In genomic region chr11:58629857-58630256, GRCh38 we compare ENCODE assay signal across 9 cellular contexts. TPM values are rescaled to one million over a fixed set of nuclear protein-coding genes. Genes with fewer than 3 reads are reported as not detected.
DNase-seq lines count a peak whose midpoint lies in the region; ATAC-seq, FAIRE-seq and TF ChIP-seq lines count a peak whose summit lies in the region.
"Had no signal": no experiment of that assay in that cellular context is flagged by ENCODE, and none has a peak within 500 bp of the region (broad histone marks: within the 10 kb centered on the region; RNA-seq: fewer than 3 reads in every experiment).

No MANE protein-coding gene starts in this region.

- H3K36me3 ChIP-seq in kidney (ENCODE audit: control insufficient read depth in 1 of 2, insufficient read depth in 2 of 2, low read length in 2 of 2): no peaks in the 10 kb centered on the region
- H3K36me3 ChIP-seq in prostate gland: no peaks in the 10 kb centered on the region

- peak; percentile 50 for TF ChIP-seq CTCF in CD14-positive monocyte (IDR thresholded peaks at IDR 0.05)
- TF ChIP-seq CTCF in GM12874 (IDR thresholded peaks at IDR 0.05; ENCODE audit: insufficient read depth, low read depth, low read length): peak; percentile 56
- peak; percentile 66 for TF ChIP-seq CTCF in astrocyte of the cerebellum (IDR thresholded peaks at IDR 0.05; ENCODE audit: low read depth, low read length, missing control alignments)
- TF ChIP-seq CTCF in kidney (IDR thresholded peaks at IDR 0.05; ENCODE audit: borderline replicate concordance, extremely low read depth, insufficient read depth): peak; percentile 44
- TF ChIP-seq CTCF in prostate gland (IDR thresholded peaks at IDR 0.05): peak in 2 of 4 experiments; percentile 15 to 26

- H3K4me1 Mint-ChIP-seq in CD14-positive monocyte: no peaks in the 10 kb centered on the region

- in situ Hi-C loops in astrocyte of the cerebellum (cut with HindIII; ENCODE audit: low sequenced_read_pairs): no loop called here

- DNase-seq in CD14-positive monocyte (ENCODE audit: low spot score) (no peak), NCI-H2081 treated with DMSO at 0.1 percent for 48 hours (lab: John Stamatoyannopoulos, UW) (peak; percentile 21), astrocyte of the cerebellum (ENCODE audit: low read depth) (peak; percentile 28), kidney (no peak), prostate gland (ENCODE audit: low spot score) (no peak)

- H3K4me1 ChIP-seq in kidney (ENCODE audit: control insufficient read depth in 1 of 2, insufficient read depth in 1 of 2, low read depth in 1 of 2, low read length in 2 of 2) (peaks cover 2 to 7% of the 10 kb centered on the region in 2 donors), prostate gland (replicated peaks) (no peaks in the 10 kb centered on the region)

- H3K27ac ChIP-seq in kidney (ENCODE audit: low read depth in 2 of 2, low read length in 2 of 2) (no peak overlapping the region), prostate gland (no peak overlapping the region)
- H3K27ac ChIP-seq: SJSA1 had no signal

- H3K27ac Mint-ChIP-seq in CD14-positive monocyte: peak overlapping the region in 1 of 7 donors; percentile 63

- no peaks in the 10 kb centered on the region for H3K9me3 ChIP-seq in kidney (ENCODE audit: control insufficient read depth in 1 of 2, low read length in 2 of 2)
- H3K9me3 ChIP-seq in prostate gland: no peaks in the 10 kb centered on the region
- H3K9me3 ChIP-seq: SJSA1 had no signal

- H3K27me3 ChIP-seq in prostate gland (replicated peaks; ENCODE audit: insufficient read depth): no peaks in the 10 kb centered on the region
- H3K27me3 ChIP-seq: SJSA1 had no signal

- 48% methylated on average over 2 of the region's 2 CpGs for WGBS in prostate gland

- peaks cover 12 to 18% of the 10 kb centered on the region in 2 donors for H3K36me3 Mint-ChIP-seq in CD14-positive monocyte

- H3K9me3 Mint-ChIP-seq in CD14-positive monocyte: no peaks in the 10 kb centered on the region

- intact Hi-C loops in CD14-positive monocyte (cut with micrococcal nuclease): no loop called here
- intact Hi-C loops in kidney (cut with DNase I): no loop called here
- intact Hi-C loops in prostate gland (cut with DNase I): no loop called here

- TF ChIP-seq POLR2A in prostate gland (IDR thresholded peaks at IDR 0.05): no peak

- no peak overlapping the region for H3K4me3 Mint-ChIP-seq in CD14-positive monocyte

- no peak for FAIRE-seq in kidney (lab: Jason Lieb, UNC)

- ATAC-seq in HG03039 (IDR thresholded peaks at IDR 0.05; ENCODE audit: unreplicated experiment) (no peak), HG02642 (IDR thresholded peaks at IDR 0.05; ENCODE audit: poor library complexity, unreplicated experiment) (no peak)

- no peak overlapping the region for H3K4me3 ChIP-seq in astrocyte of the cerebellum (ENCODE audit: low read depth, low read length)
- H3K4me3 ChIP-seq in kidney (ENCODE audit: low read length in 2 of 2): no peak overlapping the region
- no peak overlapping the region for H3K4me3 ChIP-seq in prostate gland
- H3K4me3 ChIP-seq: SJSA1 had no signal

- no peaks in the 10 kb centered on the region for H3K27me3 Mint-ChIP-seq in CD14-positive monocyte (ENCODE audit: low read depth in 3 of 3)

- H3K9ac ChIP-seq in kidney (ENCODE audit: low read length in 2 of 2): no peak overlapping the region

RNA-seq across cellular contexts. Expression of gene CNTF, which starts 7.4 kb away (rescaled TPM):
- polyA plus RNA-seq in CD14-positive monocyte (not detected), kidney (ENCODE audit: insufficient read depth, low read depth, low replicate concordance) (0.41 TPM)
- total RNA-seq in kidney (1.2 TPM), prostate gland (under 1 TPM in 1 of 2 donors, not detected in 1; 0.74 TPM)

RNA-seq across cellular contexts. Expression of gene ZFP91, which starts 51.0 kb away (rescaled TPM):
- polyA plus RNA-seq in CD14-positive monocyte (1 to 10 TPM; 8.0 to 8.3 TPM), kidney (ENCODE audit: insufficient read depth, low read depth, low replicate concordance) (14.9 TPM)
- total RNA-seq in kidney (43.7 TPM), prostate gland (10 to 100 TPM; 34.0 to 70.7 TPM)

RNA-seq across cellular contexts. Expression of gene LPXN, which starts 54.2 kb away (rescaled TPM):
- polyA plus RNA-seq in CD14-positive monocyte: 100 to 1,000 TPM; 101 to 133 TPM
- 16.8 TPM for total RNA-seq in kidney
- 8.0 TPM for polyA plus RNA-seq in kidney (ENCODE audit: insufficient read depth, low read depth, low replicate concordance)
- total RNA-seq in prostate gland: 1 to 10 TPM; 5.4 to 9.4 TPM

Comparison
In these comparisons a context has a peak if more than half of its experiments do, and no peak if none do; other contexts are left out.
1. DNase-seq: peak in NCI-H2081 treated with DMSO at 0.1 percent for 48 hours (single experiment) and astrocyte of the cerebellum (single experiment); none in CD14-positive monocyte (single experiment), kidney (single experiment) and prostate gland (single experiment).